Comparison of ENCODE assay signal across 1 cellular context in genomic region chr5:135660826-135661555, GRCh38.
TF ChIP-seq lines count a peak whose summit lies in the region.

No MANE protein-coding gene starts in this region.

TF ChIP-seq in SK-N-SH, 30 proteins besides CTCF, POLR2A, EP300 and RAD21:
- no peak for TF ChIP-seq GATA2 (CRISPR knock-in tag; IDR thresholded peaks at IDR 0.05)
- no peak for TF ChIP-seq FOXM1 (IDR thresholded peaks at IDR 0.05; ENCODE audit: low read depth)
- no peak for TF ChIP-seq MXI1 (IDR thresholded peaks at IDR 0.05; ENCODE audit: low read depth, low read length)
- TF ChIP-seq TAF1 (IDR thresholded peaks at IDR 0.05; ENCODE audit: borderline replicate concordance, low read depth, low read length): no peak
- TF ChIP-seq RFX5 (IDR thresholded peaks at IDR 0.05; ENCODE audit: low read length): no peak
- no peak for TF ChIP-seq RCOR1 (IDR thresholded peaks at IDR 0.05; ENCODE audit: low read length)
- no peak for TF ChIP-seq YY1 (IDR thresholded peaks at IDR 0.05; ENCODE audit: low read depth)
- no peak for TF ChIP-seq IRF3 (IDR thresholded peaks at IDR 0.05; ENCODE audit: low read depth, low read length)
- TF ChIP-seq FOSL2 (IDR thresholded peaks at IDR 0.05; ENCODE audit: borderline replicate concordance, low read depth): no peak
- no peak for TF ChIP-seq NRF1 (IDR thresholded peaks at IDR 0.05; ENCODE audit: low read depth, low read length)
